In the genomic region with DNA sequence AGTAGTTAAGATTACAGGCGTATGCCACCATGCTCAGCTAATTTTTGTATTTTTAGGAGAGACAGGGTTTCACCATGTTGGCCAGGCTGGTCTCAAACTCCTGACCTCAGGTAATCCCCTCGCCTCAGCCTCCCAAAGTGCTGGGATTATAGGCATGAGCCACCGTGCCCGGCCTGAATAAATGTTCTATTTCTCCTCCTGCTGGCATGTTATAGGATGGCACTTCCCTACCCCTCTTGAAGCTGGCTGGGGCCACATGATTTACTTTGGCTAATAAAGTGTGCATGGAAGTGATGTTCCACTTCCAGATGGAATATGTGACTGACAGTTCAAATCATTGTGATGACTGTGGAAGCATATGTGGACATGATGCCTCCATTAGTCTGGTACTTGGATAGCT, we compare ENCODE assay signal across 8 cellular contexts.
DNase-seq lines count a peak whose midpoint lies in the region; ATAC-seq and TF ChIP-seq lines count a peak whose summit lies in the region.
"Not testable (repeated sequence)": the region's sequence is repeated elsewhere in the genome, so short reads cannot be mapped to it uniquely, and the experiment has no call there.

No MANE protein-coding gene starts in this region.

- not testable (repeated sequence) for H2BK20ac ChIP-seq in H9 (ENCODE audit: low read depth, low read length, poor library complexity, severe bottlenecking)

- not testable (repeated sequence) for H2AK5ac ChIP-seq in H9 (ENCODE audit: insufficient read length, low read length)

- not testable (repeated sequence) for H2BK5ac ChIP-seq in H9 (ENCODE audit: insufficient read length, low read length)

- H3K4me1 ChIP-seq in BE2C, result peaks cover 17% of the 10 kb centered on the region
- H3K4me1 ChIP-seq in H9 (ENCODE audit: insufficient read depth, low read length), result peaks cover 29% of the 10 kb centered on the region
- not testable (repeated sequence) for H3K4me1 ChIP-seq in MM.1S (ENCODE audit: low read length); endodermal cell (ENCODE audit: control insufficient read depth, insufficient read depth, low read length)

- not testable (repeated sequence) for H2BK12ac ChIP-seq in H9 (ENCODE audit: insufficient read length, low read depth, low read length)

- not testable (repeated sequence) for H4K5ac ChIP-seq in H9 (ENCODE audit: insufficient read length, low read depth, low read length)

- H3K9ac ChIP-seq in H9 (ENCODE audit: extremely low read depth, insufficient read length, low read length); MM.1S (ENCODE audit: low read length); endodermal cell (ENCODE audit: extremely low read depth, low read length, poor library complexity, severe bottlenecking): not testable (repeated sequence)

- DNase-seq in BE2C; H9; MM.1S; endodermal cell; left ventricle myocardium superior; retinal pigment epithelial cell (ENCODE audit: low read depth): not testable (repeated sequence)
- peak; percentile 43 for DNase-seq in SK-MEL-5 (ENCODE audit: low read depth, low spot score)

- H2AFZ ChIP-seq in H9 (ENCODE audit: low read length); MM.1S (ENCODE audit: low read length): not testable (repeated sequence)

- not testable (repeated sequence) for H3K18ac ChIP-seq in H9 (ENCODE audit: insufficient read length, low read depth, low read length)

- H3K14ac ChIP-seq in H9 (ENCODE audit: insufficient read depth, low read length), result not testable (repeated sequence)

- not testable (repeated sequence) for H3K4ac ChIP-seq in H9 (ENCODE audit: low read depth, low read length)

- H3K27ac Mint-ChIP-seq in H9 (peak overlapping the region in 1 of 3 experiments; percentile 15; a peak in 1 of 7 replicates), brain (peak overlapping the region in 4 of 5 experiments; percentile 82 to 94 (median 88))
- not testable (repeated sequence) for H3K27ac Mint-ChIP-seq in endodermal cell

- H3K36me3 Mint-ChIP-seq in H9 (ENCODE audit: insufficient read depth in 1 of 3, low read depth in 3 of 3); brain; endodermal cell (ENCODE audit: low read depth): not testable (repeated sequence)

- not testable (repeated sequence) for H3K79me1 ChIP-seq in H9 (ENCODE audit: insufficient read depth, low read depth, low read length, poor library complexity, severe bottlenecking)

- not testable (repeated sequence) for H3K56ac ChIP-seq in H9 (ENCODE audit: insufficient read length, low read depth, low read length)

- peak; percentile 14 for ATAC-seq in left ventricle myocardium superior

- WGBS in H9 (ENCODE audit: extremely low coverage, insufficient read length, low lambda C conversion rate), result no CpG with 5 or more reads among the region's 4 CpGs
- 94 to 96% methylated on average over 3 to 4 of the region's 4 CpGs for WGBS in endodermal cell (ENCODE audit: insufficient coverage in 1 of 2, insufficient read length in 1 of 2), 2 experiments

- TF ChIP-seq CTCF in BE2C (IDR thresholded peaks at IDR 0.05; ENCODE audit: low read depth, low read length) (peak; percentile 19; the same call in 1 of the 2 replicates), H9 (conservative IDR thresholded peaks at IDR 0.05) (peak; percentile 30; the same call in 2 of the 3 replicates), MM.1S (IDR thresholded peaks at IDR 0.05; ENCODE audit: low read length) (peak; percentile 9; the same call in 1 of the 2 replicates), endodermal cell (conservative IDR thresholded peaks at IDR 0.05) (peak; percentile 58), retinal pigment epithelial cell (conservative IDR thresholded peaks at IDR 0.05; ENCODE audit: low read depth, low read length) (peak; percentile 30)
- not testable (repeated sequence) for TF ChIP-seq CTCF in brain (conservative IDR thresholded peaks at IDR 0.05)

- H4K8ac ChIP-seq in H9 (replicated peaks; ENCODE audit: insufficient read length, low read depth, low read length), result not testable (repeated sequence)

- not testable (repeated sequence) for H4K20me1 ChIP-seq in H9 (ENCODE audit: control insufficient read depth, insufficient read depth, insufficient read length); MM.1S (ENCODE audit: insufficient read depth, low read length)

- not testable (repeated sequence) for H4K91ac ChIP-seq in H9 (ENCODE audit: insufficient read length, low read depth, low read length)

- H3K4me3 ChIP-seq in BE2C (ENCODE audit: low read depth, low read length); MM.1S (ENCODE audit: low read length); endodermal cell (ENCODE audit: low read length); retinal pigment epithelial cell (ENCODE audit: low read length): not testable (repeated sequence)

- H3K27me3 Mint-ChIP-seq in H9 (ENCODE audit: low read depth); brain; endodermal cell (ENCODE audit: insufficient read depth): not testable (repeated sequence)

- H3F3A ChIP-seq in MM.1S (ENCODE audit: insufficient read depth, low read length), result not testable (repeated sequence)

- not testable (repeated sequence) for H3K9me3 Mint-ChIP-seq in H9, brain, endodermal cell

- H3K79me2 ChIP-seq in H9 (ENCODE audit: insufficient read depth, low read length); MM.1S (ENCODE audit: low read length): not testable (repeated sequence)

- H3K36me3 ChIP-seq in BE2C; MM.1S (replicated peaks; ENCODE audit: insufficient read depth, low read length); endodermal cell (ENCODE audit: control insufficient read depth, insufficient read depth, low read length): not testable (repeated sequence)

- peaks cover 44 to 54% of the 10 kb centered on the region in 2 experiments for H3K4me1 Mint-ChIP-seq in H9
- peaks cover 85% of the 10 kb centered on the region for H3K4me1 Mint-ChIP-seq in brain
- peaks cover 50% of the 10 kb centered on the region for H3K4me1 Mint-ChIP-seq in endodermal cell

- H2BK120ac ChIP-seq in H9 (ENCODE audit: low read depth, low read length, poor library complexity, severe bottlenecking), result not testable (repeated sequence)

- H3T11ph ChIP-seq in H9 (ENCODE audit: low read length), result not testable (repeated sequence)

- H3K4me3 Mint-ChIP-seq in H9, endodermal cell: not testable (repeated sequence)
- peak overlapping the region in 1 of 5 experiments; percentile 25 for H3K4me3 Mint-ChIP-seq in brain

- H3K4me2 ChIP-seq in H9 (ENCODE audit: insufficient read depth, insufficient read length, low read length); MM.1S (ENCODE audit: low read depth, low read length): not testable (repeated sequence)

- not testable (repeated sequence) for H3K9me3 ChIP-seq in BE2C; H9 (ENCODE audit: control insufficient read depth, low read depth, low read length); MM.1S (replicated peaks; ENCODE audit: insufficient read depth, low read length); endodermal cell (ENCODE audit: control insufficient read depth, low read length)

- H3K27ac ChIP-seq in H9 (ENCODE audit: insufficient read length, low read depth, low read length); MM.1S (ENCODE audit: low read length); endodermal cell (ENCODE audit: low read depth, low read length): not testable (repeated sequence)

- not testable (repeated sequence) for H3K9me2 ChIP-seq in MM.1S (replicated peaks; ENCODE audit: insufficient read depth, low read length)

- not testable (repeated sequence) for H2BK15ac ChIP-seq in H9 (ENCODE audit: low read depth, low read length)

- not testable (repeated sequence) for H3K27me3 ChIP-seq in BE2C; H9 (ENCODE audit: insufficient read depth, low read length); MM.1S (replicated peaks; ENCODE audit: insufficient read depth, low read length); endodermal cell (ENCODE audit: control insufficient read depth, insufficient read depth, low read length, poor library complexity, severe bottlenecking)

- H3K23me2 ChIP-seq in H9 (ENCODE audit: insufficient read length, low read depth, low read length, poor library complexity, severe bottlenecking), result not testable (repeated sequence)

- intact Hi-C loops in left ventricle myocardium superior (cut with micrococcal nuclease), result not testable (repeated sequence)

- in situ Hi-C loops in SK-MEL-5 (cut with HindIII; ENCODE audit: low pct_unique_long_range_greater_than_20kb, low sequenced_read_pairs), result not testable (repeated sequence)

- H3K23ac ChIP-seq in H9 (ENCODE audit: insufficient read length, low read depth, low read length), result not testable (repeated sequence)
